8 cellular contexts compared by ENCODE assay signal in the genomic region with DNA sequence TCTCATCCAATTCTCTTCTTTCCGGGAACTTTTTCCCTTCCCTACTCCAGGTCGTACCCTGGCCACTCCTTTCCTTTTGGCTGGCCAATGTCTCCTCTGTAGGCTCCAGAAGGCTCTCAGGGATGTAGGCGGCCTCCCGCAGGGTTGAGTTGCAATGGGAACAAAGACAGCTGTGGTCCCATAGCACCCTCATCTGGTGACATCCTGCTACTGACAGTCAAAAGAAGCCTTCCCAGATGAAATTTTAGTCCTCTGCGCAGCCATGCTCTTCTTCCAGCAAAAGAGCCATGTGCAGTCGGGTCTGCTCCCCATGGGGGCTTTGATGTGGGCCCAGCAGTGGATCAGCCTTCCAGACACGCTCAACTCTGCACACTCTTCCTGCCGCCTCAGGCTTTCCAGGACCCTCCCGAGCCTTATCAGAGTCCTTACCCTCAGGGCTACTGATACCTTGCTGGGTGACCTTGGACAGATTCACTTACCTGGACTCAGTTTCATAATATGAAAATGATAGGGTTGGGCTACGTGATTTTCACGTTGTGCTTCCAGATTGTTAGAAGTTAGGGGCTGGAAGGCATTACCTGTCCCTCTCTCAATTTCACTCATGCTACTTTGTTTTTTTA. TPM values are rescaled to one million over a fixed set of nuclear protein-coding genes. Genes with fewer than 3 reads are reported as not detected.
DNase-seq lines count a peak whose midpoint lies in the region; ATAC-seq and TF ChIP-seq lines count a peak whose summit lies in the region.

No MANE protein-coding gene starts in this region.

- H3K36me3 Mint-ChIP-seq in activated T-cell treated with anti-CD3 and anti-CD28 coated beads, Interleukin-2, amount 50 U/mL, for 72 hours (ENCODE audit: insufficient read depth in 2 of 2): peaks cover 0 to under 1% of the 10 kb centered on the region in 2 donors
- H3K36me3 Mint-ChIP-seq in progenitor cell of endocrine pancreas (ENCODE audit: insufficient read depth): no peaks in the 10 kb centered on the region

- no peak overlapping the region for H3K4me3 ChIP-seq in GM12875 (ENCODE audit: low read depth, low read length)

- H3K4me1 Mint-ChIP-seq in activated T-cell treated with anti-CD3 and anti-CD28 coated beads, Interleukin-2, amount 50 U/mL, for 72 hours (ENCODE audit: low read depth): peaks cover 11% of the 10 kb centered on the region
- peaks cover 2% of the 10 kb centered on the region for H3K4me1 Mint-ChIP-seq in progenitor cell of endocrine pancreas (ENCODE audit: low read depth)

- DNase-seq in AML-193 (lab: John Stamatoyannopoulos, UW) (peak; percentile 46 to 52), NCI-H510A treated with DMSO at 0.1 percent for 48 hours (lab: John Stamatoyannopoulos, UW) (peak; percentile 44), globus pallidus (ENCODE audit: low spot score) (peak; percentile 77), progenitor cell of endocrine pancreas (ENCODE audit: low spot score, unreplicated experiment) (peak; percentile 45), foreskin melanocyte (no peak), mesenteric fat pad (ENCODE audit: low spot score) (no peak)
- DNase-seq in activated T-cell treated with anti-CD3 and anti-CD28 coated beads, Interleukin-2, amount 50 U/mL, for 72 hours: peak; percentile 37 to 43

- no peak overlapping the region for H3K4me3 Mint-ChIP-seq in activated T-cell treated with anti-CD3 and anti-CD28 coated beads, Interleukin-2, amount 50 U/mL, for 72 hours
- H3K4me3 Mint-ChIP-seq in progenitor cell of endocrine pancreas (ENCODE audit: low read depth): no peak overlapping the region

- ATAC-seq in activated T-cell treated with anti-CD3 and anti-CD28 coated beads, Interleukin-2, amount 50 U/mL, for 72 hours (replicated peaks in 1 of 2): peak; percentile 42 to 50

- no peaks in the 10 kb centered on the region for H3K27me3 Mint-ChIP-seq in activated T-cell treated with anti-CD3 and anti-CD28 coated beads, Interleukin-2, amount 50 U/mL, for 72 hours (ENCODE audit: low read depth)
- peaks cover 2% of the 10 kb centered on the region for H3K27me3 Mint-ChIP-seq in progenitor cell of endocrine pancreas

- TF ChIP-seq CTCF in GM12875 (IDR thresholded peaks at IDR 0.05; ENCODE audit: borderline replicate concordance, insufficient read depth, low read depth, low read length) (peak; percentile 67), progenitor cell of endocrine pancreas (IDR thresholded peaks at IDR 0.05; ENCODE audit: unreplicated experiment) (peak; percentile 77)

- H3K27ac Mint-ChIP-seq in activated T-cell treated with anti-CD3 and anti-CD28 coated beads, Interleukin-2, amount 50 U/mL, for 72 hours: no peak overlapping the region
- no peak overlapping the region for H3K27ac Mint-ChIP-seq in progenitor cell of endocrine pancreas

- peaks cover 0 to under 1% of the 10 kb centered on the region in 2 donors for H3K9me3 Mint-ChIP-seq in activated T-cell treated with anti-CD3 and anti-CD28 coated beads, Interleukin-2, amount 50 U/mL, for 72 hours
- no peaks in the 10 kb centered on the region for H3K9me3 Mint-ChIP-seq in progenitor cell of endocrine pancreas (ENCODE audit: low read depth)

RNA-seq across cellular contexts. Expression of a gene that starts 5.5 kb away (rescaled TPM):
- under 1 TPM in 1 of 2 donors, not detected in 1; 0.26 TPM for total RNA-seq in activated T-cell treated with anti-CD3 and anti-CD28 coated beads, Interleukin-2, amount 50 U/mL, for 72 hours
- total RNA-seq in progenitor cell of endocrine pancreas: not detected in 2 replicates
- total RNA-seq in mesenteric fat pad: not detected

RNA-seq across cellular contexts. Expression of a gene that starts 28.0 kb away (rescaled TPM):
- total RNA-seq in activated T-cell treated with anti-CD3 and anti-CD28 coated beads, Interleukin-2, amount 50 U/mL, for 72 hours: 100 to 1,000 TPM; 102 to 104 TPM
- total RNA-seq in progenitor cell of endocrine pancreas (not detected in 2 replicates), mesenteric fat pad (14.4 TPM)

RNA-seq across cellular contexts. Expression of a gene that starts 39.2 kb away (rescaled TPM):
- total RNA-seq in activated T-cell treated with anti-CD3 and anti-CD28 coated beads, Interleukin-2, amount 50 U/mL, for 72 hours: 10 to 100 TPM; 12.6 to 13.0 TPM
- 3.7 and 4.7 TPM in 2 replicates for total RNA-seq in progenitor cell of endocrine pancreas
- 8.3 TPM for total RNA-seq in mesenteric fat pad

Comparison
In these comparisons a context has a peak if more than half of its experiments do, and no peak if none do; other contexts are left out.
1. DNase-seq: peak in AML-193 (2 of 2), NCI-H510A treated with DMSO at 0.1 percent for 48 hours (single experiment), activated T-cell treated with anti-CD3 and anti-CD28 coated beads, Interleukin-2, amount 50 U/mL, for 72 hours (2 of 2), globus pallidus (single experiment) and progenitor cell of endocrine pancreas (single experiment); none in foreskin melanocyte (single experiment) and mesenteric fat pad (single experiment).
2. RNA of a gene that starts 28.0 kb away (total RNA-seq): 102 to 104 TPM in activated T-cell treated with anti-CD3 and anti-CD28 coated beads, Interleukin-2, amount 50 U/mL, for 72 hours and 14.4 TPM in mesenteric fat pad (single experiment); not detected in progenitor cell of endocrine pancreas; every median in the first group is over 10 times any median in the second.